In the genomic region with DNA sequence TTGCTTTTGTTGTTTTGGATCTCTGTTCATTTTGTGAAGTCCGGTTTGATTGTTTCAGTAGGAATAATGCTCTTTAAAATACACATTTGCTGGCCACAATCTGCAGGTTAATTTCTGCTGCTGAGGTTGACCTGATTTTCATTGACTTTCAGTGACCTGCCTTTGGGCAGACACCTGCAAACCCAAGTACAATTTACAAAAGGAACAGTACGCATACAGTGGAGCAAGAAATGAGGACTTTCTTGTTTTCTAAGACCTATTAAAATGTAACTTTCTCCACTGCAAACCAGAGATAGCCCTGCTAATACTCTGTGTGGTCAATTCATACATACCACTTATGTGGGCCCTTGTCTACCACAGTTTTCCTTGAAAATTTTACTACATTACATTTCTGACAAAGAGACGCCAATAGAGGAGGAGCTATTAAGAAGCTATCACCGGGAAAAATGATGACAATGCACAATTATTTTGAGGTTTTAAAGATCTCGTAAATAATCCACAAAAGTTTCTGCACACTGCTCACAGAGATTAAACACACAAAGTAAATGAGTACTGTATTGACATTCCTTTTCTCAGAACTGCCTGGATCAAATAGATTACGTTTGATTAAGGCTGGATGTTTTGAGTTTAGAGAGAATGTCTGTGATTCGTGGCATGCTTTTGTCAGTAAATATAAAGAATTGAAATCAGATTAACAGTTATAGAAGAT, we compare ENCODE assay signal across 1 cellular context.
TF ChIP-seq lines count a peak whose summit lies in the region.

No MANE protein-coding gene starts in this region.

TF ChIP-seq in GM23338, 12 proteins besides CTCF, POLR2A, EP300 and RAD21 (continued from another document):
- TF ChIP-seq, protein P1, sequence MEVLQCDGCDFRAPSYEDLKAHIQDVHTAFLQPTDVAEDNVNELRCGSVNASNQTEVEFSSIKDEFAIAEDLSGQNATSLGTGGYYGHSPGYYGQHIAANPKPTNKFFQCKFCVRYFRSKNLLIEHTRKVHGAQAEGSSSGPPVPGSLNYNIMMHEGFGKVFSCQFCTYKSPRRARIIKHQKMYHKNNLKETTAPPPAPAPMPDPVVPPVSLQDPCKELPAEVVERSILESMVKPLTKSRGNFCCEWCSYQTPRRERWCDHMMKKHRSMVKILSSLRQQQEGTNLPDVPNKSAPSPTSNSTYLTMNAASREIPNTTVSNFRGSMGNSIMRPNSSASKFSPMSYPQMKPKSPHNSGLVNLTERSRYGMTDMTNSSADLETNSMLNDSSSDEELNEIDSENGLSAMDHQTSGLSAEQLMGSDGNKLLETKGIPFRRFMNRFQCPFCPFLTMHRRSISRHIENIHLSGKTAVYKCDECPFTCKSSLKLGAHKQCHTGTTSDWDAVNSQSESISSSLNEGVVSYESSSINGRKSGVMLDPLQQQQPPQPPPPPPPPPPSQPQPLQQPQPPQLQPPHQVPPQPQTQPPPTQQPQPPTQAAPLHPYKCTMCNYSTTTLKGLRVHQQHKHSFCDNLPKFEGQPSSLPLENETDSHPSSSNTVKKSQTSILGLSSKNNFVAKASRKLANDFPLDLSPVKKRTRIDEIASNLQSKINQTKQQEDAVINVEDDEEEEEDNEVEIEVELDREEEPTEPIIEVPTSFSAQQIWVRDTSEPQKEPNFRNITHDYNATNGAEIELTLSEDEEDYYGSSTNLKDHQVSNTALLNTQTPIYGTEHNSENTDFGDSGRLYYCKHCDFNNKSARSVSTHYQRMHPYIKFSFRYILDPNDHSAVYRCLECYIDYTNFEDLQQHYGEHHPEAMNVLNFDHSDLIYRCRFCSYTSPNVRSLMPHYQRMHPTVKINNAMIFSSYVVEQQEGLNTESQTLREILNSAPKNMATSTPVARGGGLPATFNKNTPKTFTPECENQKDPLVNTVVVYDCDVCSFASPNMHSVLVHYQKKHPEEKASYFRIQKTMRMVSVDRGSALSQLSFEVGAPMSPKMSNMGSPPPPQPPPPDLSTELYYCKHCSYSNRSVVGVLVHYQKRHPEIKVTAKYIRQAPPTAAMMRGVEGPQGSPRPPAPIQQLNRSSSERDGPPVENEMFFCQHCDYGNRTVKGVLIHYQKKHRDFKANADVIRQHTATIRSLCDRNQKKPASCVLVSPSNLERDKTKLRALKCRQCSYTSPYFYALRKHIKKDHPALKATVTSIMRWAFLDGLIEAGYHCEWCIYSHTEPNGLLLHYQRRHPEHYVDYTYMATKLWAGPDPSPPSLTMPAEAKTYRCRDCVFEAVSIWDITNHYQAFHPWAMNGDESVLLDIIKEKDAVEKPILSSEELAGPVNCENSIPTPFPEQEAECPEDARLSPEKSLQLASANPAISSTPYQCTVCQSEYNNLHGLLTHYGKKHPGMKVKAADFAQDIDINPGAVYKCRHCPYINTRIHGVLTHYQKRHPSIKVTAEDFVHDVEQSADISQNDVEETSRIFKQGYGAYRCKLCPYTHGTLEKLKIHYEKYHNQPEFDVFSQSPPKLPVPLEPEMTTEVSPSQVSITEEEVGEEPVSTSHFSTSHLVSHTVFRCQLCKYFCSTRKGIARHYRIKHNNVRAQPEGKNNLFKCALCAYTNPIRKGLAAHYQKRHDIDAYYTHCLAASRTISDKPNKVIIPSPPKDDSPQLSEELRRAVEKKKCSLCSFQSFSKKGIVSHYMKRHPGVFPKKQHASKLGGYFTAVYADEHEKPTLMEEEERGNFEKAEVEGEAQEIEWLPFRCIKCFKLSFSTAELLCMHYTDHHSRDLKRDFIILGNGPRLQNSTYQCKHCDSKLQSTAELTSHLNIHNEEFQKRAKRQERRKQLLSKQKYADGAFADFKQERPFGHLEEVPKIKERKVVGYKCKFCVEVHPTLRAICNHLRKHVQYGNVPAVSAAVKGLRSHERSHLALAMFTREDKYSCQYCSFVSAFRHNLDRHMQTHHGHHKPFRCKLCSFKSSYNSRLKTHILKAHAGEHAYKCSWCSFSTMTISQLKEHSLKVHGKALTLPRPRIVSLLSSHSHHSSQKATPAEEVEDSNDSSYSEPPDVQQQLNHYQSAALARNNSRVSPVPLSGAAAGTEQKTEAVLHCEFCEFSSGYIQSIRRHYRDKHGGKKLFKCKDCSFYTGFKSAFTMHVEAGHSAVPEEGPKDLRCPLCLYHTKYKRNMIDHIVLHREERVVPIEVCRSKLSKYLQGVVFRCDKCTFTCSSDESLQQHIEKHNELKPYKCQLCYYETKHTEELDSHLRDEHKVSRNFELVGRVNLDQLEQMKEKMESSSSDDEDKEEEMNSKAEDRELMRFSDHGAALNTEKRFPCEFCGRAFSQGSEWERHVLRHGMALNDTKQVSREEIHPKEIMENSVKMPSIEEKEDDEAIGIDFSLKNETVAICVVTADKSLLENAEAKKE (CRISPR knock-in tag; IDR thresholded peaks at IDR 0.05) = no peak
- TF ChIP-seq CREB1 (CRISPR knock-in tag; IDR thresholded peaks at IDR 0.05; ENCODE audit: low read depth) (no peak), EZH2 (IDR thresholded peaks at IDR 0.05; ENCODE audit: low read depth, unreplicated experiment) (no peak), POLR2AphosphoS5 (IDR thresholded peaks at IDR 0.05; ENCODE audit: low read depth) (no peak), EZH2phosphoT487 (IDR thresholded peaks at IDR 0.05; ENCODE audit: unreplicated experiment) (no peak), STAT1 (IDR thresholded peaks at IDR 0.05; ENCODE audit: unreplicated experiment) (no peak)
TF ChIP-seq in GM23338: peak in this region for 0.
